Comparison of ENCODE assay signal across 14 cellular contexts in genomic region chr2:172962064-172962463, GRCh38.
"Had no signal": no experiment of that assay in that cellular context is flagged by ENCODE, and none has a peak within 500 bp of the region (broad histone marks: within the 10 kb centered on the region; RNA-seq: fewer than 3 reads in every experiment).

No MANE protein-coding gene starts in this region.

- H3K36me3 ChIP-seq: spleen, tibial artery, uterus had no signal

- H3K9me3 ChIP-seq: spleen, tibial artery, uterus had no signal

- DNase-seq: activated CD4-positive, alpha-beta memory T cell treated with anti-CD3 and anti-CD28 coated beads, Interleukin-2, amount 10 ng/mL, durations not matched to agents 7 days and 5 days; activated CD4-positive, alpha-beta T cell treated with anti-CD3 and anti-CD28 coated beads for 1 hour; activated gamma-delta T cell treated with Interleukin-2 at 50 U/mL for 16 hours; effector memory CD4-positive, alpha-beta T cell; naive B cell; retina; spleen; stimulated activated naive B cell treated with anti-CD40 and anti-IgM and Interleukin-4, amounts not matched to agents 10 μg/mL and 1 μg/mL and 100 μg/mL, for 72 hours; substantia nigra; T1000; tibial artery; uterus had no signal

- H3K9me3 Mint-ChIP-seq: activated CD4-positive, alpha-beta memory T cell treated with anti-CD3 and anti-CD28 coated beads, Interleukin-2, amount 10 ng/mL, durations not matched to agents 7 days and 5 days; memory B cell; naive B cell; neural crest cell; stimulated activated naive B cell treated with anti-CD40 and anti-IgM and Interleukin-4, amounts not matched to agents 10 μg/mL and 1 μg/mL and 100 μg/mL, for 72 hours had no signal

- H3K4me3 ChIP-seq: spleen, tibial artery, uterus had no signal

- H3K4me3 Mint-ChIP-seq: activated CD4-positive, alpha-beta memory T cell treated with anti-CD3 and anti-CD28 coated beads, Interleukin-2, amount 10 ng/mL, durations not matched to agents 7 days and 5 days; memory B cell; naive B cell; neural crest cell; stimulated activated naive B cell treated with anti-CD40 and anti-IgM and Interleukin-4, amounts not matched to agents 10 μg/mL and 1 μg/mL and 100 μg/mL, for 72 hours had no signal

- H3K36me3 Mint-ChIP-seq: memory B cell; naive B cell; stimulated activated naive B cell treated with anti-CD40 and anti-IgM and Interleukin-4, amounts not matched to agents 10 μg/mL and 1 μg/mL and 100 μg/mL, for 72 hours had no signal

- H3K4me1 ChIP-seq: spleen, uterus had no signal

- H3K27ac ChIP-seq: spleen, tibial artery, uterus had no signal

- H3K27ac Mint-ChIP-seq: activated CD4-positive, alpha-beta memory T cell treated with anti-CD3 and anti-CD28 coated beads, Interleukin-2, amount 10 ng/mL, durations not matched to agents 7 days and 5 days; memory B cell; naive B cell; stimulated activated naive B cell treated with anti-CD40 and anti-IgM and Interleukin-4, amounts not matched to agents 10 μg/mL and 1 μg/mL and 100 μg/mL, for 72 hours had no signal

- H3K27me3 ChIP-seq: spleen, tibial artery, uterus had no signal

- H3K4me1 Mint-ChIP-seq: memory B cell, naive B cell had no signal
